ENCODE assay signal across 24 cellular contexts in genomic region chr16:68496689-68497088, GRCh38.
"Had no signal": no experiment of that assay in that cellular context is flagged by ENCODE, and none has a peak within 500 bp of the region (broad histone marks: within the 10 kb centered on the region; RNA-seq: fewer than 3 reads in every experiment).

No MANE protein-coding gene starts in this region.

- H3K9me3 Mint-ChIP-seq: activated CD4-positive, alpha-beta T cell treated with anti-CD3 and anti-CD28 coated beads, Interleukin-2, amount 10 ng/mL, durations not matched to agents 24 days and 14 days; activated naive CD4-positive, alpha-beta T cell treated with anti-CD3 and anti-CD28 coated beads, Interleukin-2, amount 10 ng/mL, durations not matched to agents 7 days and 5 days; activated naive CD8-positive, alpha-beta T cell treated with anti-CD3 and anti-CD28 coated beads, Interleukin-2, amount 50 U/mL, for 24 hours; activated T-cell treated with anti-CD3 and anti-CD28 coated beads, Interleukin-2, amount 50 U/mL, for 24 hours; central memory CD8-positive, alpha-beta T cell; immature natural killer cell; neural crest cell; stimulated activated naive CD8-positive, alpha-beta T cell treated with anti-CD3 and anti-CD28 coated beads, Interleukin-15, amount 100 ng/mL, for 72 hours had no signal

- H3K4me3 Mint-ChIP-seq: activated CD4-positive, alpha-beta T cell treated with anti-CD3 and anti-CD28 coated beads, Interleukin-2, amount 10 ng/mL, durations not matched to agents 24 days and 14 days; activated CD8-positive, alpha-beta T cell treated with anti-CD3 and anti-CD28 coated beads, Interleukin-2, amount 10 ng/mL, durations not matched to agents 7 days and 5 days; activated naive CD4-positive, alpha-beta T cell treated with anti-CD3 and anti-CD28 coated beads, Interleukin-2, amount 10 ng/mL, durations not matched to agents 7 days and 5 days; activated naive CD8-positive, alpha-beta T cell treated with anti-CD3 and anti-CD28 coated beads, Interleukin-2, amount 50 U/mL, for 24 hours; activated T-cell treated with anti-CD3 and anti-CD28 coated beads, Interleukin-2, amount 50 U/mL, for 24 hours; central memory CD8-positive, alpha-beta T cell; immature natural killer cell; naive B cell; neural crest cell; stimulated activated naive CD8-positive, alpha-beta T cell treated with anti-CD3 and anti-CD28 coated beads, Interleukin-15, amount 100 ng/mL, for 72 hours had no signal

- H3K27ac Mint-ChIP-seq: activated CD4-positive, alpha-beta T cell treated with anti-CD3 and anti-CD28 coated beads, Interleukin-2, amount 10 ng/mL, durations not matched to agents 24 days and 14 days; activated CD8-positive, alpha-beta T cell treated with anti-CD3 and anti-CD28 coated beads, Interleukin-2, amount 10 ng/mL, durations not matched to agents 7 days and 5 days; activated naive CD4-positive, alpha-beta T cell treated with anti-CD3 and anti-CD28 coated beads, Interleukin-2, amount 10 ng/mL, durations not matched to agents 7 days and 5 days; activated naive CD8-positive, alpha-beta T cell treated with anti-CD3 and anti-CD28 coated beads, Interleukin-2, amount 50 U/mL, for 24 hours; activated T-cell treated with anti-CD3 and anti-CD28 coated beads, Interleukin-2, amount 50 U/mL, for 24 hours; immature natural killer cell; stimulated activated naive CD8-positive, alpha-beta T cell treated with anti-CD3 and anti-CD28 coated beads, Interleukin-15, amount 100 ng/mL, for 72 hours had no signal

- ATAC-seq: activated CD8-positive, alpha-beta T cell treated with anti-CD3 and anti-CD28 coated beads, Interleukin-2, amount 10 ng/mL, durations not matched to agents 7 days and 5 days; activated naive CD8-positive, alpha-beta T cell treated with anti-CD3 and anti-CD28 coated beads, Interleukin-2, amount 50 U/mL, for 24 hours; gastroesophageal sphincter; heart right ventricle; mucosa of descending colon; psoas muscle; sciatic nerve; stimulated activated naive CD8-positive, alpha-beta T cell treated with anti-CD3 and anti-CD28 coated beads, Interleukin-15, amount 100 ng/mL, for 72 hours had no signal

- H3K36me3 Mint-ChIP-seq: activated naive CD4-positive, alpha-beta T cell treated with anti-CD3 and anti-CD28 coated beads, Interleukin-2, amount 10 ng/mL, durations not matched to agents 7 days and 5 days; immature natural killer cell; naive B cell had no signal

- H3K4me3 ChIP-seq: colonic mucosa, gastroesophageal sphincter, heart right ventricle, mucosa of descending colon, ovary, psoas muscle, smooth muscle cell, upper lobe of left lung had no signal

- H3K9me3 ChIP-seq: colonic mucosa, gastroesophageal sphincter, heart right ventricle, mucosa of descending colon, ovary, psoas muscle, upper lobe of left lung had no signal

- H3K27me3 Mint-ChIP-seq: activated naive CD8-positive, alpha-beta T cell treated with anti-CD3 and anti-CD28 coated beads, Interleukin-2, amount 50 U/mL, for 24 hours; central memory CD8-positive, alpha-beta T cell had no signal

- DNase-seq: activated CD4-positive, alpha-beta T cell treated with anti-CD3 and anti-CD28 coated beads, Interleukin-2, amount 10 ng/mL, durations not matched to agents 24 days and 14 days; activated CD8-positive, alpha-beta T cell treated with anti-CD3 and anti-CD28 coated beads, Interleukin-2, amount 10 ng/mL, durations not matched to agents 7 days and 5 days; activated naive CD4-positive, alpha-beta T cell treated with anti-CD3 and anti-CD28 coated beads, Interleukin-2, amount 10 ng/mL, durations not matched to agents 7 days and 5 days; activated naive CD8-positive, alpha-beta T cell treated with anti-CD3 and anti-CD28 coated beads, Interleukin-2, amount 50 U/mL, for 24 hours; activated T-cell treated with anti-CD3 and anti-CD28 coated beads, Interleukin-2, amount 50 U/mL, for 24 hours; anterior cingulate cortex; brain microvascular endothelial cell; colonic mucosa; heart right ventricle; immature natural killer cell; mesenchymal stem cell; mucosa of descending colon; naive B cell; ovary; psoas muscle; stimulated activated CD4-positive, alpha-beta T cell treated with anti-CD3 and anti-CD28 coated beads, Interleukin-4, amount 100 ng/mL, for 1 hour; stimulated activated naive CD8-positive, alpha-beta T cell treated with anti-CD3 and anti-CD28 coated beads, Interleukin-15, amount 100 ng/mL, for 72 hours; T-helper 9 cell; upper lobe of left lung had no signal

- H3K27me3 ChIP-seq: brain microvascular endothelial cell, colonic mucosa, ovary, upper lobe of left lung had no signal

- H3K36me3 ChIP-seq: brain microvascular endothelial cell, colonic mucosa, gastroesophageal sphincter, heart right ventricle, ovary, upper lobe of left lung had no signal

- H3K4me1 ChIP-seq: colonic mucosa, gastroesophageal sphincter, heart right ventricle, psoas muscle had no signal

- H3K4me1 Mint-ChIP-seq: activated CD4-positive, alpha-beta T cell treated with anti-CD3 and anti-CD28 coated beads, Interleukin-2, amount 10 ng/mL, durations not matched to agents 24 days and 14 days; activated naive CD4-positive, alpha-beta T cell treated with anti-CD3 and anti-CD28 coated beads, Interleukin-2, amount 10 ng/mL, durations not matched to agents 7 days and 5 days; activated naive CD8-positive, alpha-beta T cell treated with anti-CD3 and anti-CD28 coated beads, Interleukin-2, amount 50 U/mL, for 24 hours; central memory CD8-positive, alpha-beta T cell; immature natural killer cell; neural crest cell had no signal

- H3K27ac ChIP-seq: brain microvascular endothelial cell, colonic mucosa, gastroesophageal sphincter, heart right ventricle, ovary, psoas muscle, upper lobe of left lung had no signal
